1 cellular context compared by ENCODE assay signal in genomic region chr6:126672654-126673053, GRCh38.
TF ChIP-seq lines count a peak whose summit lies in the region.

No MANE protein-coding gene starts in this region.

TF ChIP-seq in IMR-90, 13 proteins besides CTCF, POLR2A, EP300 and RAD21:
- TF ChIP-seq CEBPB (IDR thresholded peaks at IDR 0.05; ENCODE audit: low read depth, low read length) (no peak), NFE2L2 (IDR thresholded peaks at IDR 0.05; ENCODE audit: low read depth, low read length) (no peak), MAZ (IDR thresholded peaks at IDR 0.05; ENCODE audit: borderline replicate concordance, low read depth, low read length) (no peak), CHD1 (IDR thresholded peaks at IDR 0.05; ENCODE audit: low read depth, low read length) (no peak), ELK1 (IDR thresholded peaks at IDR 0.05; ENCODE audit: borderline replicate concordance, low read depth, low read length) (no peak)
